8 cellular contexts compared by ENCODE assay signal in genomic region chr9:33151007-33151557, GRCh38. TPM values are rescaled to one million over a fixed set of nuclear protein-coding genes. Genes with fewer than 3 reads are reported as not detected.
DNase-seq lines count a peak whose midpoint lies in the region; ATAC-seq and TF ChIP-seq lines count a peak whose summit lies in the region.

No MANE protein-coding gene starts in this region.

- no peak for ATAC-seq in GM18498 (IDR thresholded peaks at IDR 0.05; ENCODE audit: unreplicated experiment)

- no peak overlapping the region for H3K4me3 ChIP-seq in choroid plexus epithelial cell (ENCODE audit: low read depth, low read length)
- no peak overlapping the region for H3K4me3 ChIP-seq in H7 (ENCODE audit: insufficient read depth, low read depth, low read length)

- DNase-seq in Daoy (ENCODE audit: low read depth) = peak; percentile 92
- peak; percentile 44 for DNase-seq in NCI-H2227 (lab: John Stamatoyannopoulos, UW; ENCODE audit: unreplicated experiment)
- DNase-seq in choroid plexus epithelial cell (ENCODE audit: low read depth) = peak; percentile 98
- DNase-seq in mucosa of gallbladder (ENCODE audit: low spot score) = peak; percentile 53
- no peak for DNase-seq in H7
- no peak for DNase-seq in DMS153 (lab: John Stamatoyannopoulos, UW)
- no peak for DNase-seq in G401 (ENCODE audit: low spot score)

- H3K27me3 ChIP-seq in H7 (ENCODE audit: control insufficient read depth, insufficient read depth, low read length) = no peaks in the 10 kb centered on the region

- H3K36me3 ChIP-seq in H7 (replicated peaks; ENCODE audit: control insufficient read depth, insufficient read depth, low read length) = no peaks in the 10 kb centered on the region; the same call in 1 of the 2 replicates

- TF ChIP-seq CTCF in choroid plexus epithelial cell (conservative IDR thresholded peaks at IDR 0.05; ENCODE audit: low read depth, low read length) = no peak

- in situ Hi-C loops in G401 (cut with HindIII; ENCODE audit: low sequenced_read_pairs) = no loop called here

RNA-seq across cellular contexts. Expression of gene B4GALT1, which starts 16.1 kb away (rescaled TPM):
- 19.1 and 19.2 TPM in 2 replicates for total RNA-seq in Daoy (2014; rRNA removed; shearing (Covaris generic))
- total RNA-seq in mucosa of gallbladder = 66.8 TPM
- total RNA-seq in H7 (2014; rRNA removed; shearing (Covaris generic)) = 5.5 and 6.7 TPM in 2 replicates
- total RNA-seq in G401 (2014; rRNA removed; shearing (Covaris generic)) = 15.1 and 15.3 TPM in 2 replicates

Comparison
In these comparisons a context has a peak if more than half of its experiments do, and no peak if none do; other contexts are left out.
1. DNase-seq: peak in Daoy (single experiment), NCI-H2227 (single experiment), choroid plexus epithelial cell (single experiment) and mucosa of gallbladder (single experiment); none in H7 (single experiment), DMS153 (single experiment) and G401 (single experiment).